Comparison of ENCODE assay signal across 8 cellular contexts in the genomic region with DNA sequence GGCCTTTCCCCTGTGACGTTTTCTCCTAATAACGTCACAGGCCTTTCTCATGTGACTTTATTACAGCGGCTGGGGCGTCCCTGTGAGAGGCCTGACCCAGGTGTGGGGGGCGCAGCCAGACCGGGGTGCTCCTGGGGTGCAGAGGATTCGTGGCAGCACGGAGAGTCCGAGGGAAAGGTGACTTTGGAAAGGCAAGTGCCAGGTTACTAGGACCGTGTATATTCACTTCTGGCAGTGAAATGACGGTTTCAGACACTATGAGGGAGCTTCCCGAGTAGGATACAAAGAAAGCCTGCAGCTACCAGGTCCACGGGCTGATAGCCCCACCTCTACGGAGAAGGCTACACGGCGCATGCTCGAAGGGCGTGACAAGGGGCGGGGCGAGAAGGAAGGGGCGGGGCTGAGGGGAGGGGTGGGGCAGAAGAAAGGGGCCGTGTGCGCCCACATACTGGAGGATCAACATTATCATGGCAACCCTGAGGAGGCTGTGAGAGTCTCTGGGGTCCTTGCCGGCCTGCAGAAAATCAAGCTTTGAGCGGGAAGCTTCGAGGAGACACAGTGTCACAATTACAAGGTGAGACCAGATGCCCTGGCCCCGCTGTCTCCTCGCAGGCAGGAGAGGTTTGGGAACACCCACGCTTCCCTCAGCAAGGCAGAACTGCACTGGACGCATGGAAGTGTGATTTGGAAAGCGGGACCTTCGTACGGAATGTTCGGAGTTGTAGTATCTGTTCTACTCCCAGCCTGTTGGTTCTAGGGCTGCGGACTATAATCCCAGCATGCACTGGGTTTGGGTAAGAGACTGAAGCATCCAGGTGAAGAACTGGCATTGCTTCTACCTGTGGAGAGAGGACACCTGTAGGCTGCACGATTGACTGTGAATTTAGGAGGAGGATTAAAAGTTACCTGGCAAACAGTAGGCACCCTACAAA. TPM values are rescaled to one million over a fixed set of nuclear protein-coding genes. Genes with fewer than 3 reads are reported as not detected.
DNase-seq lines count a peak whose midpoint lies in the region; TF ChIP-seq lines count a peak whose summit lies in the region.

No MANE protein-coding gene starts in this region.

- no peak for TF ChIP-seq CTCF in esophagus squamous epithelium (IDR thresholded peaks at IDR 0.05)
- TF ChIP-seq CTCF in neutrophil (IDR thresholded peaks at IDR 0.05), result no peak
- no peak for TF ChIP-seq CTCF in testis (IDR thresholded peaks at IDR 0.05)

- intact Hi-C loops in esophagus squamous epithelium (cut with DNase I), result no loop called here
- intact Hi-C loops in testis (cut with DNase I; ENCODE audit: low total_unique reads), result no loop called here

- H3K36me3 ChIP-seq in esophagus squamous epithelium (no peaks in the 10 kb centered on the region), neutrophil (no peaks in the 10 kb centered on the region), testis (ENCODE audit: low read depth, missing control alignments) (no peaks in the 10 kb centered on the region)

- WGBS in esophagus squamous epithelium, 2 donors, result 15 to 38% methylated on average over 18 to 29 of the region's 36 CpGs
- WGBS in testis, 2 donors, result 35 to 61% methylated on average over 14 to 36 of the region's 36 CpGs

- H3K9me3 ChIP-seq in esophagus squamous epithelium (no peaks in the 10 kb centered on the region), neutrophil (no peaks in the 10 kb centered on the region), testis (no peaks in the 10 kb centered on the region)

- H3K4me3 ChIP-seq in esophagus squamous epithelium, result peak overlapping the region; percentile 31 to 64 (median 46)
- H3K4me3 ChIP-seq in neutrophil (ENCODE audit: low read depth in 1 of 2, low read length in 1 of 2), result peak overlapping the region; percentile 49 to 59
- peak overlapping the region; percentile 45 to 60 for H3K4me3 ChIP-seq in testis

- H3K27me3 ChIP-seq in esophagus squamous epithelium, result no peaks in the 10 kb centered on the region
- H3K27me3 ChIP-seq in neutrophil, result peaks cover 6% of the 10 kb centered on the region
- H3K27me3 ChIP-seq in testis, result no peaks in the 10 kb centered on the region

- no peak for TF ChIP-seq POLR2A in esophagus squamous epithelium (IDR thresholded peaks at IDR 0.05)
- no peak for TF ChIP-seq POLR2A in testis (IDR thresholded peaks at IDR 0.05)

- H3K27ac ChIP-seq in esophagus squamous epithelium (peak overlapping the region; percentile 32 to 65 (median 57)), neutrophil (no peak overlapping the region), testis (no peak overlapping the region)

- DNase-seq in DMS114 treated with DMSO at 0.1 percent for 48 hours (lab: John Stamatoyannopoulos, UW; ENCODE audit: unreplicated experiment), result peak; percentile 25
- peak; percentile 48 for DNase-seq in HCEC 1CT
- DNase-seq in NCI-H345 (lab: John Stamatoyannopoulos, UW), result peak; percentile 84
- peak; percentile 44 for DNase-seq in activated T-cell treated with anti-CD3 and anti-CD28 coated beads for 4 hours
- DNase-seq in esophagus squamous epithelium (lab: John Stamatoyannopoulos, UW), result no peak
- DNase-seq in testis, result peak; percentile 73
- DNase-seq in NCI-H1436 (lab: John Stamatoyannopoulos, UW), result no peak

- peaks cover 0 to 14% (median 0%) of the 10 kb centered on the region in 3 donors for H3K4me1 ChIP-seq in esophagus squamous epithelium
- peaks cover 4 to 5% of the 10 kb centered on the region in 2 experiments for H3K4me1 ChIP-seq in neutrophil (ENCODE audit: control insufficient read depth in 1 of 2, insufficient read depth in 1 of 2, low read depth in 1 of 2, low read length in 1 of 2)
- H3K4me1 ChIP-seq in testis, result no peaks in the 10 kb centered on the region

RNA-seq across cellular contexts. Expression of gene ZNF337, which starts 54.4 kb away (rescaled TPM):
- 10 to 100 TPM in 1 of 4 donors, 1 to 10 TPM in 3; 5.5 to 18.9 (median 6.8) TPM for total RNA-seq in esophagus squamous epithelium
- 10 to 100 TPM; 19.9 to 21.4 TPM for total RNA-seq in testis
- polyA plus RNA-seq in testis (ENCODE audit: insufficient read depth, low read depth, low replicate concordance), result 11.3 TPM

Comparison
In these comparisons a context has a peak if more than half of its experiments do, and no peak if none do; other contexts are left out.
1. DNase-seq: peak in DMS114 treated with DMSO at 0.1 percent for 48 hours (single experiment), HCEC 1CT (single experiment), NCI-H345 (single experiment), activated T-cell treated with anti-CD3 and anti-CD28 coated beads for 4 hours (single experiment) and testis (single experiment); none in esophagus squamous epithelium (single experiment) and NCI-H1436 (single experiment).
2. H3K27ac ChIP-seq: peak in esophagus squamous epithelium (4 of 4); none in neutrophil (single experiment) and testis (0 of 2).
3. Peak in every context shown above with its lines, with median percentiles within 50 percentile points of each other: H3K4me3 ChIP-seq.